ENCODE assay signal across 28 cellular contexts in genomic region chr3:155431856-155432570, GRCh38.
"Had no signal": no experiment of that assay in that cellular context is flagged by ENCODE, and none has a peak within 500 bp of the region (broad histone marks: within the 10 kb centered on the region; RNA-seq: fewer than 3 reads in every experiment).

No MANE protein-coding gene starts in this region.

- H3K4me1 Mint-ChIP-seq: activated CD4-positive, alpha-beta T cell treated with anti-CD3 and anti-CD28 coated beads, Interleukin-2, amount 10 ng/mL, durations not matched to agents 24 days and 14 days; activated naive CD4-positive, alpha-beta T cell treated with anti-CD3 and anti-CD28 coated beads, Interleukin-2, amount 10 ng/mL, durations not matched to agents 7 days and 5 days; activated naive CD8-positive, alpha-beta T cell treated with anti-CD3 and anti-CD28 coated beads, Interleukin-2, amount 10 ng/mL, durations not matched to agents 7 days and 5 days; naive thymus-derived CD4-positive, alpha-beta T cell had no signal

- H3K4me3 Mint-ChIP-seq: activated CD4-positive, alpha-beta memory T cell treated with anti-CD3 and anti-CD28 coated beads for 36 hours; activated CD4-positive, alpha-beta T cell treated with anti-CD3 and anti-CD28 coated beads, Interleukin-2, amount 10 ng/mL, durations not matched to agents 24 days and 14 days; activated naive CD4-positive, alpha-beta T cell treated with anti-CD3 and anti-CD28 coated beads, Interleukin-2, amount 10 ng/mL, durations not matched to agents 7 days and 5 days; activated naive CD8-positive, alpha-beta T cell treated with anti-CD3 and anti-CD28 coated beads, Interleukin-2, amount 10 ng/mL, durations not matched to agents 7 days and 5 days; activated T-helper 1 cell treated with anti-CD3 and anti-CD28 coated beads, Interleukin-12 subunit alpha, Interleukin-12 subunit beta, Interleukin-2, Interleukin-4 antibody, amounts not matched to agents 30 ng/mL and 10 ng/mL and 1 ng/mL, durations not matched to agents 14 hours and 24 hours and 36 hours; memory B cell; naive thymus-derived CD4-positive, alpha-beta T cell had no signal

- H3K27me3 ChIP-seq: brain microvascular endothelial cell, foreskin keratinocyte, heart left ventricle, ovary, testis, transverse colon had no signal

- ATAC-seq: esophagus mucosa; foreskin keratinocyte; heart left ventricle; naive thymus-derived CD4-positive, alpha-beta T cell; sciatic nerve; stimulated activated naive CD8-positive, alpha-beta T cell treated with anti-CD3 and anti-CD28 coated beads, Interleukin-15, Interleukin-2, amounts not matched to agents 100 U/mL and 50 U/mL, for 24 hours had no signal

- H3K9me3 Mint-ChIP-seq: activated T-helper 1 cell treated with anti-CD3 and anti-CD28 coated beads, Interleukin-12 subunit alpha, Interleukin-12 subunit beta, Interleukin-2, Interleukin-4 antibody, amounts not matched to agents 30 ng/mL and 10 ng/mL and 1 ng/mL, durations not matched to agents 14 hours and 24 hours and 36 hours had no signal

- H3K4me3 ChIP-seq: heart left ventricle, ovary, skin epidermis, testis, transverse colon had no signal

- H3K27me3 Mint-ChIP-seq: activated CD4-positive, alpha-beta memory T cell treated with anti-CD3 and anti-CD28 coated beads for 36 hours; activated naive CD4-positive, alpha-beta T cell treated with anti-CD3 and anti-CD28 coated beads, Interleukin-2, amount 10 ng/mL, durations not matched to agents 7 days and 5 days; progenitor cell of endocrine pancreas had no signal

- H3K36me3 ChIP-seq: brain microvascular endothelial cell, heart left ventricle, ovary, transverse colon, WERI-Rb-1 had no signal

- H3K27ac Mint-ChIP-seq: activated CD4-positive, alpha-beta memory T cell treated with anti-CD3 and anti-CD28 coated beads for 36 hours; activated CD4-positive, alpha-beta T cell treated with anti-CD3 and anti-CD28 coated beads, Interleukin-2, amount 10 ng/mL, durations not matched to agents 24 days and 14 days; activated naive CD4-positive, alpha-beta T cell treated with anti-CD3 and anti-CD28 coated beads, Interleukin-2, amount 10 ng/mL, durations not matched to agents 7 days and 5 days; activated naive CD8-positive, alpha-beta T cell treated with anti-CD3 and anti-CD28 coated beads, Interleukin-2, amount 10 ng/mL, durations not matched to agents 7 days and 5 days; activated T-helper 1 cell treated with anti-CD3 and anti-CD28 coated beads, Interleukin-12 subunit alpha, Interleukin-12 subunit beta, Interleukin-2, Interleukin-4 antibody, amounts not matched to agents 30 ng/mL and 10 ng/mL and 1 ng/mL, durations not matched to agents 14 hours and 24 hours and 36 hours; memory B cell; naive thymus-derived CD4-positive, alpha-beta T cell; progenitor cell of endocrine pancreas had no signal

- H3K4me1 ChIP-seq: foreskin keratinocyte, heart left ventricle, testis, transverse colon had no signal

- H3K27ac ChIP-seq: brain microvascular endothelial cell, foreskin keratinocyte, heart left ventricle, ovary, skin epidermis, testis, transverse colon, WERI-Rb-1 had no signal

- DNase-seq: activated CD4-positive, alpha-beta memory T cell treated with anti-CD3 and anti-CD28 coated beads for 36 hours; activated CD4-positive, alpha-beta T cell treated with anti-CD3 and anti-CD28 coated beads, Interleukin-2, amount 10 ng/mL, durations not matched to agents 24 days and 14 days; activated CD4-positive, CD25-positive, alpha-beta regulatory T cell treated with anti-CD3 and anti-CD28 coated beads, Interleukin-2, amount 50 U/mL, for 72 hours; activated CD8-positive, alpha-beta memory T cell treated with anti-CD3 and anti-CD28 coated beads, Interleukin-2, amount 50 U/mL, for 4 hours; activated gamma-delta T cell; activated naive CD4-positive, alpha-beta T cell treated with anti-CD3 and anti-CD28 coated beads, Interleukin-2, amount 10 ng/mL, durations not matched to agents 7 days and 5 days; activated naive CD8-positive, alpha-beta T cell treated with anti-CD3 and anti-CD28 coated beads, Interleukin-2, amount 10 ng/mL, durations not matched to agents 7 days and 5 days; activated T-cell treated with anti-CD3 and anti-CD28 coated beads, Interleukin-2, amount 50 U/mL, for 1 hour; brain microvascular endothelial cell; caudate nucleus; foreskin keratinocyte; heart left ventricle; midbrain; naive thymus-derived CD4-positive, alpha-beta T cell; ovary; stimulated activated CD4-positive, alpha-beta T cell treated with anti-CD3 and anti-CD28 coated beads, Interleukin-12 subunit alpha, Interleukin-12 subunit beta, amount 100 ng/mL, for 4 hours; stimulated activated CD4-positive, alpha-beta T cell treated with anti-CD3 and anti-CD28 coated beads, Interleukin-4, amount 100 ng/mL, for 1 hour; stimulated activated naive CD8-positive, alpha-beta T cell treated with anti-CD3 and anti-CD28 coated beads, Interleukin-15, Interleukin-2, amounts not matched to agents 100 U/mL and 50 U/mL, for 24 hours; T-helper 9 cell; testis; transverse colon; WERI-Rb-1 had no signal

- H3K36me3 Mint-ChIP-seq: activated CD4-positive, alpha-beta memory T cell treated with anti-CD3 and anti-CD28 coated beads for 36 hours; activated naive CD4-positive, alpha-beta T cell treated with anti-CD3 and anti-CD28 coated beads, Interleukin-2, amount 10 ng/mL, durations not matched to agents 7 days and 5 days; activated naive CD8-positive, alpha-beta T cell treated with anti-CD3 and anti-CD28 coated beads, Interleukin-2, amount 10 ng/mL, durations not matched to agents 7 days and 5 days; memory B cell had no signal

- H3K9me3 ChIP-seq: testis had no signal
